18 cellular contexts compared by ENCODE assay signal in the genomic region with DNA sequence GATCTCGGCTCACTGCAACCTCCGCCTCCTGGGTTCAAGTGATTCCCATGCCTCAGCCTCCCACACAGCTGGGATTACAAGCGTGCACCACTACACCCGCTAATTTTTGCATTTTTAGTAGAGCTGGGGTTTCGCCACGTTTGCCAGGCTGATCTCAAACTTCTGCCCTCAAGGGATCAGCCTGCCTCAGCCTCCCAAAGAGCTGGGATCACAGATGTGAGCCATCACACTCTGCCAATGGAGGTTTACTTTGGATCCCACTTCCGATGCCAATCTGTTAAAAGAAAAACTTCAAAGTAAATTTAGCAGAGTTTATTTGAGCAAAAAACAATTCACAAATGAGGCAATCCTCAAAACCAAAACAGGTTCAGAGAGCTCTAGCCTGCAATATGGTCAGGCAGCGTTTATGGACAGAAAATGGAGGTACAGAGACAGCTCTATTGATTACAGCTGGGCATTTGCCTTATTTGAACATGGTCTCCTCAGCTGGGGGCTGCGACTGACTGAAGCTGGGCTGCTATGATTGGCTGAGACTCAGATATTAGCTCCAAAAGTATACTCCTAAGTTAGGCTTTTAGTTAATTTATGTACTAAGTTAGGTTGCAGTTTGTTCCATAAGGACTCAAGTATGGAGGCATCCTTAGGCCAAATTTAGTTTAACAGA.
"Had no signal": no experiment of that assay in that cellular context is flagged by ENCODE, and none has a peak within 500 bp of the region (broad histone marks: within the 10 kb centered on the region; RNA-seq: fewer than 3 reads in every experiment).

No MANE protein-coding gene starts in this region.

- H3K4me1 ChIP-seq: foreskin keratinocyte, left ventricle myocardium inferior, right atrium auricular region, sigmoid colon, testis, tibial nerve had no signal

- H3K36me3 Mint-ChIP-seq: immature natural killer cell; naive B cell; stimulated activated naive B cell treated with anti-CD40 and anti-IgM and Interleukin-4, amounts not matched to agents 10 μg/mL and 1 μg/mL and 100 μg/mL, for 72 hours had no signal

- H3K36me3 ChIP-seq: left ventricle myocardium inferior, neutrophil, ovary, right atrium auricular region, sigmoid colon, tibial nerve had no signal

- H3K9me3 Mint-ChIP-seq: stimulated activated naive B cell treated with anti-CD40 and anti-IgM and Interleukin-4, amounts not matched to agents 10 μg/mL and 1 μg/mL and 100 μg/mL, for 72 hours; stimulated activated naive CD8-positive, alpha-beta T cell treated with anti-CD3 and anti-CD28 coated beads, Interleukin-15, amount 100 ng/mL, for 72 hours had no signal

- H3K27ac Mint-ChIP-seq: immature natural killer cell; naive B cell; nephron; stimulated activated naive B cell treated with anti-CD40 and anti-IgM and Interleukin-4, amounts not matched to agents 10 μg/mL and 1 μg/mL and 100 μg/mL, for 72 hours had no signal

- H3K4me3 ChIP-seq: coronary artery, left ventricle myocardium inferior, ovary, right atrium auricular region, sigmoid colon, skin epidermis, testis, tibial nerve had no signal

- H3K4me3 Mint-ChIP-seq: immature natural killer cell; naive B cell; nephron; stimulated activated naive B cell treated with anti-CD40 and anti-IgM and Interleukin-4, amounts not matched to agents 10 μg/mL and 1 μg/mL and 100 μg/mL, for 72 hours; stimulated activated naive CD8-positive, alpha-beta T cell treated with anti-CD3 and anti-CD28 coated beads, Interleukin-15, amount 100 ng/mL, for 72 hours had no signal

- DNase-seq: effector CD4-positive, alpha-beta T cell; foreskin keratinocyte; immature natural killer cell; left ventricle myocardium inferior; naive B cell; ovary; sigmoid colon; stimulated activated CD4-positive, alpha-beta T cell treated with anti-CD3 and anti-CD28 coated beads, Interleukin-2, amount 100 ng/mL, for 24 hours; stimulated activated CD4-positive, alpha-beta T cell treated with anti-CD3 and anti-CD28 coated beads, Interleukin-4, amount 100 ng/mL, for 4 hours; stimulated activated naive B cell treated with anti-CD40 and anti-IgM and Interleukin-4, amounts not matched to agents 10 μg/mL and 1 μg/mL and 100 μg/mL, for 72 hours; stimulated activated naive CD8-positive, alpha-beta T cell treated with anti-CD3 and anti-CD28 coated beads, Interleukin-15, amount 100 ng/mL, for 72 hours; testis had no signal

- H3K4me1 Mint-ChIP-seq: immature natural killer cell; naive B cell; nephron; stimulated activated naive B cell treated with anti-CD40 and anti-IgM and Interleukin-4, amounts not matched to agents 10 μg/mL and 1 μg/mL and 100 μg/mL, for 72 hours; stimulated activated naive CD8-positive, alpha-beta T cell treated with anti-CD3 and anti-CD28 coated beads, Interleukin-15, amount 100 ng/mL, for 72 hours had no signal

- ATAC-seq: stimulated activated naive B cell treated with anti-CD40 and anti-IgM and Interleukin-4, amounts not matched to agents 10 μg/mL and 1 μg/mL and 100 μg/mL, for 72 hours; stimulated activated naive CD8-positive, alpha-beta T cell treated with anti-CD3 and anti-CD28 coated beads, Interleukin-15, amount 100 ng/mL, for 72 hours had no signal

- H3K27ac ChIP-seq: coronary artery, foreskin keratinocyte, left ventricle myocardium inferior, neutrophil, ovary, right atrium auricular region, sigmoid colon, skin epidermis, testis, tibial nerve had no signal

- H3K27me3 ChIP-seq: foreskin keratinocyte, neutrophil, ovary, right atrium auricular region, sigmoid colon, testis, tibial nerve had no signal

- H3K9me3 ChIP-seq: neutrophil, ovary, testis had no signal
